Comparison of ENCODE assay signal across 24 cellular contexts in the genomic region with DNA sequence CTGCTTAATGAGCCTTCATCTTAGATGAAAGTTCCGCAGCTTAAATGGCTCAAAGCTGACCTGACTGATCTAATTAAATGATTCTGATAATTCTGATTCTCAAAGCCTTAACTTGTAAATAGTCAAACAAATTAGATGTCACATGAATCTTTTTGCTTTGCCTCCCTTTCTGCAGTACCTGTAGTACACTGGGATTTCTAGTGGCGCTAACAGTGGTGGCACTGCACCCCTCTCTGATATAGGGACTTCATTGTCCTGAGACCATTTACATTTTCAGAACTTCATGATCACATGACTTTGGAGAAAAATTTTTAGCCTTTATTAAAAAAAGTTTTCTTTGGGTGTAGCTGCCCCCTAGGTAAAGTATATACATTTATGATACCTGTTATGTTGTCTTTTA.
"Had no signal": no experiment of that assay in that cellular context is flagged by ENCODE, and none has a peak within 500 bp of the region (broad histone marks: within the 10 kb centered on the region; RNA-seq: fewer than 3 reads in every experiment).

No MANE protein-coding gene starts in this region.

- H3K27me3 ChIP-seq: pancreas, sigmoid colon, spleen, suprapubic skin, tibial artery, upper lobe of right lung had no signal

- H3K4me3 Mint-ChIP-seq: naive thymus-derived CD4-positive, alpha-beta T cell; natural killer cell treated with Interleukin-12 subunit alpha and Interleukin-12 subunit beta and Interleukin-15 and Interleukin-18, amount 100 ng/mL, for 72 hours; stimulated activated effector memory CD8-positive, alpha-beta T cell treated with anti-CD3 and anti-CD28 coated beads, Interleukin-12 subunit alpha, Interleukin-12 subunit beta, amount 100 ng/mL, for 72 hours; stimulated activated naive CD8-positive, alpha-beta T cell treated with anti-CD3 and anti-CD28 coated beads, Interleukin-15, Interleukin-2, amounts not matched to agents 100 ng/mL and 50 ng/mL, for 24 hours had no signal

- H3K9me3 Mint-ChIP-seq: stimulated activated naive CD8-positive, alpha-beta T cell treated with anti-CD3 and anti-CD28 coated beads, Interleukin-15, Interleukin-2, amounts not matched to agents 100 ng/mL and 50 ng/mL, for 24 hours had no signal

- H3K36me3 ChIP-seq: left ventricle myocardium inferior, pancreas, prostate gland, sigmoid colon, spleen, suprapubic skin, thoracic aorta, tibial artery, upper lobe of right lung had no signal

- H3K4me3 ChIP-seq: left ventricle myocardium inferior, lung, mucosa of descending colon, pancreas, prostate gland, sigmoid colon, spleen, suprapubic skin, thoracic aorta, tibial artery, upper lobe of right lung had no signal

- ATAC-seq: mucosa of descending colon; naive thymus-derived CD4-positive, alpha-beta T cell; natural killer cell treated with Interleukin-12 subunit alpha and Interleukin-12 subunit beta and Interleukin-15 and Interleukin-18, amount 100 ng/mL, for 72 hours; pancreas; right cardiac atrium; stimulated activated effector memory CD8-positive, alpha-beta T cell treated with anti-CD3 and anti-CD28 coated beads, Interleukin-12 subunit alpha, Interleukin-12 subunit beta, amount 100 ng/mL, for 72 hours; upper lobe of right lung had no signal

- FAIRE-seq: pancreas, small intestine, urothelium cell line had no signal

- DNase-seq: hippocampal formation; left ventricle myocardium inferior; midbrain; mucosa of descending colon; naive thymus-derived CD4-positive, alpha-beta T cell; nucleus accumbens; pancreas; retina; right cardiac atrium; sigmoid colon; small intestine; spleen; stimulated activated CD4-positive, alpha-beta T cell treated with anti-CD3 and anti-CD28 coated beads, Interleukin-4, amount 100 ng/mL, for 24 hours; stimulated activated naive CD4-positive, alpha-beta T cell; tibial artery; upper lobe of right lung had no signal

- H3K27ac Mint-ChIP-seq: naive thymus-derived CD4-positive, alpha-beta T cell; natural killer cell treated with Interleukin-12 subunit alpha and Interleukin-12 subunit beta and Interleukin-15 and Interleukin-18, amount 100 ng/mL, for 72 hours; stimulated activated effector memory CD8-positive, alpha-beta T cell treated with anti-CD3 and anti-CD28 coated beads, Interleukin-12 subunit alpha, Interleukin-12 subunit beta, amount 100 ng/mL, for 72 hours; stimulated activated naive CD8-positive, alpha-beta T cell treated with anti-CD3 and anti-CD28 coated beads, Interleukin-15, Interleukin-2, amounts not matched to agents 100 ng/mL and 50 ng/mL, for 24 hours had no signal

- H3K36me3 Mint-ChIP-seq: naive thymus-derived CD4-positive, alpha-beta T cell; stimulated activated effector memory CD8-positive, alpha-beta T cell treated with anti-CD3 and anti-CD28 coated beads, Interleukin-12 subunit alpha, Interleukin-12 subunit beta, amount 100 ng/mL, for 72 hours had no signal

- H3K4me1 ChIP-seq: left ventricle myocardium inferior, pancreas, prostate gland, sigmoid colon, spleen, suprapubic skin, tibial artery, upper lobe of right lung had no signal

- H3K27ac ChIP-seq: left ventricle myocardium inferior, pancreas, prostate gland, sigmoid colon, spleen, suprapubic skin, thoracic aorta, tibial artery, upper lobe of right lung had no signal

- H3K9me3 ChIP-seq: left ventricle myocardium inferior, mucosa of descending colon, pancreas, prostate gland, sigmoid colon, spleen, suprapubic skin, thoracic aorta, tibial artery, upper lobe of right lung had no signal

- H3K27me3 Mint-ChIP-seq: naive thymus-derived CD4-positive, alpha-beta T cell; natural killer cell treated with Interleukin-12 subunit alpha and Interleukin-12 subunit beta and Interleukin-15 and Interleukin-18, amount 100 ng/mL, for 72 hours; stimulated activated naive CD8-positive, alpha-beta T cell treated with anti-CD3 and anti-CD28 coated beads, Interleukin-15, Interleukin-2, amounts not matched to agents 100 ng/mL and 50 ng/mL, for 24 hours had no signal

- H3K4me1 Mint-ChIP-seq: naive thymus-derived CD4-positive, alpha-beta T cell; stimulated activated effector memory CD8-positive, alpha-beta T cell treated with anti-CD3 and anti-CD28 coated beads, Interleukin-12 subunit alpha, Interleukin-12 subunit beta, amount 100 ng/mL, for 72 hours had no signal
